In genomic region chr6:166556871-166557322, GRCh38 we compare ENCODE assay signal across 8 cellular contexts. TPM values are rescaled to one million over a fixed set of nuclear protein-coding genes. Genes with fewer than 3 reads are reported as not detected.
DNase-seq lines count a peak whose midpoint lies in the region; ATAC-seq and TF ChIP-seq lines count a peak whose summit lies in the region.

No MANE protein-coding gene starts in this region.

- H3K4me1 ChIP-seq in colonic mucosa, result no peaks in the 10 kb centered on the region
- peaks cover 27 to 39% of the 10 kb centered on the region in 2 donors for H3K4me1 ChIP-seq in lung (ENCODE audit: control insufficient read depth in 2 of 2, insufficient read depth in 2 of 2, low read length in 2 of 2)
- H3K4me1 ChIP-seq in upper lobe of right lung, result peaks cover 32% of the 10 kb centered on the region

- 34 to 37% methylated on average over 16 of the region's 16 CpGs for WGBS in lung, 2 donors

- TF ChIP-seq CTCF in colonic mucosa (IDR thresholded peaks at IDR 0.05) (no peak), lung (IDR thresholded peaks at IDR 0.05; ENCODE audit: control extremely low read depth, extremely low read depth) (no peak), upper lobe of right lung (IDR thresholded peaks at IDR 0.05) (no peak)

- H3K27ac ChIP-seq in colonic mucosa (peak overlapping the region; percentile 11), lung (ENCODE audit: low read depth in 1 of 2, low read length in 1 of 2) (peak overlapping the region; percentile 39 to 91), upper lobe of right lung (peak overlapping the region; percentile 77)

- H3K36me3 ChIP-seq in colonic mucosa, result no peaks in the 10 kb centered on the region
- H3K36me3 ChIP-seq in lung (ENCODE audit: control insufficient read depth in 2 of 2, insufficient read depth in 2 of 2, low read length in 2 of 2), result peaks cover 0 to 6% of the 10 kb centered on the region in 2 donors
- H3K36me3 ChIP-seq in upper lobe of right lung, result no peaks in the 10 kb centered on the region

- H3K4me3 ChIP-seq in colonic mucosa (no peak overlapping the region), lung (no peak overlapping the region), upper lobe of right lung (no peak overlapping the region)

- H3K27me3 ChIP-seq in colonic mucosa, result no peaks in the 10 kb centered on the region
- H3K27me3 ChIP-seq in lung (ENCODE audit: control insufficient read depth, insufficient read depth), result no peaks in the 10 kb centered on the region
- H3K27me3 ChIP-seq in upper lobe of right lung, result no peaks in the 10 kb centered on the region

- intact Hi-C loops in colonic mucosa (cut with DNase I) (no loop called here), upper lobe of right lung (cut with DNase I) (no loop called here)

- ATAC-seq in lung (ENCODE audit: insufficient read depth, low FRiP score) (peak; percentile 93), upper lobe of right lung (peak; percentile 97), HG02884 (IDR thresholded peaks at IDR 0.05; ENCODE audit: unreplicated experiment) (no peak)

- H3K9me3 ChIP-seq in colonic mucosa (no peaks in the 10 kb centered on the region), lung (ENCODE audit: control insufficient read depth in 2 of 2, insufficient read depth in 1 of 2, low read length in 1 of 2) (peaks cover 0 to 4% of the 10 kb centered on the region in 2 donors), upper lobe of right lung (peaks cover 9% of the 10 kb centered on the region)

- DNase-seq in GDM1 (lab: John Stamatoyannopoulos, UW), result peak; percentile 45
- DNase-seq in NCI-H510A treated with DMSO at 0.1 percent for 48 hours (lab: John Stamatoyannopoulos, UW), result peak; percentile 76
- peak; percentile 45 for DNase-seq in colonic mucosa
- DNase-seq in lung (ENCODE audit: low spot score), result peak; percentile 95
- peak; percentile 94 for DNase-seq in upper lobe of right lung
- DNase-seq in effector CD4-positive, alpha-beta T cell, result no peak
- no peak for DNase-seq in amniotic stem cell (lab: John Stamatoyannopoulos, UW)

- no peak overlapping the region for H3K9ac ChIP-seq in colonic mucosa (ENCODE audit: low read depth in 2 of 2, low read length in 2 of 2)

RNA-seq across cellular contexts. Expression of gene RAMACL, which starts 29.6 kb away (rescaled TPM):
- total RNA-seq in colonic mucosa (under 1 TPM; 0.48 to 0.54 TPM), lung (10 to 100 TPM in 1 of 2 donors, 1 to 10 TPM in 1; 7.8 to 17.6 TPM), upper lobe of right lung (8.0 TPM)
- under 1 TPM; 0.30 to 0.77 TPM for polyA plus RNA-seq in lung

Comparison
In these comparisons a context has a peak if more than half of its experiments do, and no peak if none do; other contexts are left out.
1. DNase-seq: peak in GDM1 (single experiment), NCI-H510A treated with DMSO at 0.1 percent for 48 hours (single experiment), colonic mucosa (single experiment), lung (single experiment) and upper lobe of right lung (single experiment); none in effector CD4-positive, alpha-beta T cell (single experiment) and amniotic stem cell (single experiment).
2. H3K27ac ChIP-seq: peak in every context shown above with its lines; median percentile 77 in upper lobe of right lung; 65 in lung; 11 in colonic mucosa.